Comparison of ENCODE assay signal across 23 cellular contexts in genomic region chr1:125087691-125088090, GRCh38.
DNase-seq lines count a peak whose midpoint lies in the region; FAIRE-seq and TF ChIP-seq lines count a peak whose summit lies in the region.
"Had no signal": no experiment of that assay in that cellular context is flagged by ENCODE, and none has a peak within 500 bp of the region (broad histone marks: within the 10 kb centered on the region; RNA-seq: fewer than 3 reads in every experiment).

No MANE protein-coding gene starts in this region.

- H3K27ac ChIP-seq in kidney (ENCODE audit: low read depth in 2 of 2, low read length in 2 of 2): no peak overlapping the region
- H3K27ac ChIP-seq: C4-2B, RWPE1 had no signal

- FAIRE-seq in kidney (lab: Jason Lieb, UNC): no peak
- FAIRE-seq: G401.6 had no signal

- no peaks in the 10 kb centered on the region for H3K36me3 ChIP-seq in kidney (ENCODE audit: control insufficient read depth in 1 of 2, insufficient read depth in 2 of 2, low read length in 2 of 2)

- H3K4me3 ChIP-seq in kidney (ENCODE audit: low read length in 2 of 2) (no peak overlapping the region), lower leg skin (ENCODE audit: low read depth, poor library complexity, severe bottlenecking) (no peak overlapping the region)
- H3K4me3 ChIP-seq: GM23338 had no signal

- no peak for DNase-seq in activated naive CD4-positive, alpha-beta T cell treated with anti-CD3 and anti-CD28 coated beads, Interleukin-2, amount 10 ng/mL, durations not matched to agents 7 days and 5 days
- no peak for DNase-seq in activated naive CD4-positive, alpha-beta T cell treated with anti-CD3 and anti-CD28 coated beads, Interleukin-2, amount 50 U/mL, for 16 hours
- DNase-seq in kidney (peak; percentile 39), progenitor cell of endocrine pancreas (ENCODE audit: low spot score, unreplicated experiment) (no peak), NCI-H2227 treated with DMSO at 0.1 percent for 48 hours (lab: John Stamatoyannopoulos, UW) (no peak), NCI-H446 treated with DMSO at 0.1 percent for 48 hours (lab: John Stamatoyannopoulos, UW) (no peak), lower leg skin (ENCODE audit: low spot score in 2 of 2) (no peak)
- DNase-seq: Caco-2; CD8-positive, alpha-beta T cell; H9; Karpas-422; NCI-H1105; NCI-H146; NCI-H1930; NCI-H2107; NCI-H446; NCI-H526 treated with DMSO at 0.1 percent for 48 hours; SHP77 treated with DMSO at 0.1 percent for 48 hours had no signal

- no peak overlapping the region for H3K4me3 Mint-ChIP-seq in activated naive CD4-positive, alpha-beta T cell treated with anti-CD3 and anti-CD28 coated beads, Interleukin-2, amount 10 ng/mL, durations not matched to agents 7 days and 5 days
- H3K4me3 Mint-ChIP-seq in progenitor cell of endocrine pancreas (ENCODE audit: low read depth): no peak overlapping the region
- H3K4me3 Mint-ChIP-seq: B cell; CD8-positive, alpha-beta T cell; GM23338; H9 had no signal

- 47 to 49% methylated on average over 38 to 40 of the region's 41 CpGs for WGBS in lower leg skin, 2 donors

- H3K36me3 Mint-ChIP-seq in activated naive CD4-positive, alpha-beta T cell treated with anti-CD3 and anti-CD28 coated beads, Interleukin-2, amount 10 ng/mL, durations not matched to agents 7 days and 5 days: peaks cover 8% of the 10 kb centered on the region
- peaks cover 23% of the 10 kb centered on the region for H3K36me3 Mint-ChIP-seq in progenitor cell of endocrine pancreas (ENCODE audit: insufficient read depth)

- H3K9ac ChIP-seq in kidney (ENCODE audit: low read length in 2 of 2): no peak overlapping the region

- H3K4me1 Mint-ChIP-seq in activated naive CD4-positive, alpha-beta T cell treated with anti-CD3 and anti-CD28 coated beads, Interleukin-2, amount 10 ng/mL, durations not matched to agents 7 days and 5 days: no peaks in the 10 kb centered on the region
- no peaks in the 10 kb centered on the region for H3K4me1 Mint-ChIP-seq in progenitor cell of endocrine pancreas (ENCODE audit: low read depth)
- H3K4me1 Mint-ChIP-seq: B cell, GM23338, H9 had no signal

- no peak for TF ChIP-seq POLR2A in lower leg skin (IDR thresholded peaks at IDR 0.05)

- CTCF ChIA-PET in activated naive CD4-positive, alpha-beta T cell treated with anti-CD3 and anti-CD28 coated beads, Interleukin-2, amount 10 ng/mL, durations not matched to agents 7 days and 5 days (lab: Charles Lee): no interaction called here

- H3K27ac Mint-ChIP-seq in activated naive CD4-positive, alpha-beta T cell treated with anti-CD3 and anti-CD28 coated beads, Interleukin-2, amount 10 ng/mL, durations not matched to agents 7 days and 5 days: peak overlapping the region; percentile 73
- H3K27ac Mint-ChIP-seq in progenitor cell of endocrine pancreas: peak overlapping the region; percentile 86
- H3K27ac Mint-ChIP-seq: B cell; CD8-positive, alpha-beta T cell; GM23338; H9 had no signal

- H3K9me3 ChIP-seq in kidney (ENCODE audit: control insufficient read depth in 1 of 2, low read length in 2 of 2): peaks cover 9 to 20% of the 10 kb centered on the region in 2 donors

- peaks cover 30% of the 10 kb centered on the region for H3K9me3 Mint-ChIP-seq in activated naive CD4-positive, alpha-beta T cell treated with anti-CD3 and anti-CD28 coated beads, Interleukin-2, amount 10 ng/mL, durations not matched to agents 7 days and 5 days
- peaks cover 40% of the 10 kb centered on the region for H3K9me3 Mint-ChIP-seq in progenitor cell of endocrine pancreas (ENCODE audit: low read depth)

- no peaks in the 10 kb centered on the region for H3K4me1 ChIP-seq in kidney (ENCODE audit: control insufficient read depth in 1 of 2, insufficient read depth in 1 of 2, low read depth in 1 of 2, low read length in 2 of 2)
- H3K4me1 ChIP-seq: Caco-2 had no signal

- no peaks in the 10 kb centered on the region for H3K27me3 Mint-ChIP-seq in activated naive CD4-positive, alpha-beta T cell treated with anti-CD3 and anti-CD28 coated beads, Interleukin-2, amount 10 ng/mL, durations not matched to agents 7 days and 5 days
- no peaks in the 10 kb centered on the region for H3K27me3 Mint-ChIP-seq in progenitor cell of endocrine pancreas
- H3K27me3 Mint-ChIP-seq: B cell had no signal

- TF ChIP-seq CTCF in kidney (IDR thresholded peaks at IDR 0.05; ENCODE audit: borderline replicate concordance, extremely low read depth, insufficient read depth) (no peak), progenitor cell of endocrine pancreas (IDR thresholded peaks at IDR 0.05; ENCODE audit: unreplicated experiment) (no peak), lower leg skin (IDR thresholded peaks at IDR 0.05) (no peak)

- intact Hi-C loops in kidney (cut with DNase I) (no loop called here), lower leg skin (cut with DNase I; ENCODE audit: low total_unique reads) (no loop called here)
